Comparison of ENCODE assay signal across 1 cellular context in genomic region chr9:70588999-70589398, GRCh38.
TF ChIP-seq lines count a peak whose summit lies in the region.

No MANE protein-coding gene starts in this region.

TF ChIP-seq in IMR-90, 13 proteins besides CTCF, POLR2A, EP300 and RAD21:
- TF ChIP-seq CEBPB (IDR thresholded peaks at IDR 0.05; ENCODE audit: low read depth, low read length), result no peak
- TF ChIP-seq RCOR1 (IDR thresholded peaks at IDR 0.05; ENCODE audit: insufficient replicate concordance, low read length), result no peak
- TF ChIP-seq MAFK (IDR thresholded peaks at IDR 0.05; ENCODE audit: low read depth, low read length), result no peak
- no peak for TF ChIP-seq CHD1 (IDR thresholded peaks at IDR 0.05; ENCODE audit: low read depth, low read length)
- TF ChIP-seq FOS (IDR thresholded peaks at IDR 0.05; ENCODE audit: low read depth, low read length), result no peak
- no peak for TF ChIP-seq MAZ (IDR thresholded peaks at IDR 0.05; ENCODE audit: borderline replicate concordance, low read depth, low read length)
- TF ChIP-seq ELK1 (IDR thresholded peaks at IDR 0.05; ENCODE audit: borderline replicate concordance, low read depth, low read length), result no peak
